ENCODE assay signal across 17 cellular contexts in genomic region chr10:114957122-114957521, GRCh38. TPM values are rescaled to one million over a fixed set of nuclear protein-coding genes. Genes with fewer than 3 reads are reported as not detected.
DNase-seq lines count a peak whose midpoint lies in the region; ATAC-seq, FAIRE-seq and TF ChIP-seq lines count a peak whose summit lies in the region.
"Had no signal": no experiment of that assay in that cellular context is flagged by ENCODE, and none has a peak within 500 bp of the region (broad histone marks: within the 10 kb centered on the region; RNA-seq: fewer than 3 reads in every experiment).

No MANE protein-coding gene starts in this region.

- TF ChIP-seq POLR2A in GM12892 (IDR thresholded peaks at IDR 0.05; ENCODE audit: low read depth, low read length): no peak

- H3K36me3 ChIP-seq in KMS-11 (ENCODE audit: insufficient read depth) (no peaks in the 10 kb centered on the region), astrocyte (ENCODE audit: insufficient read depth, low read length) (peaks cover 7% of the 10 kb centered on the region), muscle layer of colon (ENCODE audit: insufficient read depth, low read length) (no peaks in the 10 kb centered on the region)

- no peak for ATAC-seq in GM21825 (IDR thresholded peaks at IDR 0.05; ENCODE audit: unreplicated experiment)
- ATAC-seq in stimulated activated naive B cell treated with anti-CD40 and anti-IgM and Interleukin-4, amounts not matched to agents 10 μg/mL and 1 μg/mL and 100 μg/mL, for 72 hours (replicated peaks): no peak
- ATAC-seq: HCT116 had no signal

- H3K4me3 ChIP-seq in KMS-11 (IDR thresholded peaks at IDR 0.05; ENCODE audit: insufficient read depth, low read depth, low read length) (no peak overlapping the region), astrocyte (ENCODE audit: insufficient read depth, low read depth, low read length) (no peak overlapping the region), muscle layer of colon (ENCODE audit: low read depth in 1 of 2, low read length in 2 of 2) (no peak overlapping the region)
- H3K4me3 ChIP-seq: SJSA1 had no signal

- intact Hi-C loops in activated T-helper 1 cell treated with anti-CD3 and anti-CD28 coated beads, Interleukin-12 subunit alpha, Interleukin-12 subunit beta, Interleukin-2, Interleukin-4 antibody, amounts not matched to agents 30 ng/mL and 10 ng/mL and 1 ng/mL, durations not matched to agents 14 hours and 24 hours and 36 hours (cut with micrococcal nuclease): no loop called here

- peaks cover 5% of the 10 kb centered on the region for H4K20me1 ChIP-seq in KMS-11 (ENCODE audit: insufficient read depth)
- H4K20me1 ChIP-seq in astrocyte (ENCODE audit: insufficient read depth, low read length): peaks cover 13% of the 10 kb centered on the region

- H3K4me1 ChIP-seq in KMS-11 (ENCODE audit: low read depth, poor library complexity, severe bottlenecking): peaks cover 35% of the 10 kb centered on the region
- no peaks in the 10 kb centered on the region for H3K4me1 ChIP-seq in astrocyte (ENCODE audit: insufficient read depth, low read length)
- peaks cover 48% of the 10 kb centered on the region for H3K4me1 ChIP-seq in muscle layer of colon (ENCODE audit: insufficient read depth, low read length)
- H3K4me1 ChIP-seq: SJSA1 had no signal

- H3K9ac ChIP-seq in KMS-11 (no peak overlapping the region), astrocyte (ENCODE audit: low read length) (no peak overlapping the region), muscle layer of colon (ENCODE audit: low read length) (no peak overlapping the region)

- no peak overlapping the region for H3K4me3 Mint-ChIP-seq in astrocyte (ENCODE audit: unreplicated experiment)
- H3K4me3 Mint-ChIP-seq in activated T-helper 1 cell treated with anti-CD3 and anti-CD28 coated beads, Interleukin-12 subunit alpha, Interleukin-12 subunit beta, Interleukin-2, Interleukin-4 antibody, amounts not matched to agents 30 ng/mL and 10 ng/mL and 1 ng/mL, durations not matched to agents 14 hours and 24 hours and 36 hours: no peak overlapping the region
- H3K4me3 Mint-ChIP-seq in stimulated activated naive B cell treated with anti-CD40 and anti-IgM and Interleukin-4, amounts not matched to agents 10 μg/mL and 1 μg/mL and 100 μg/mL, for 72 hours: no peak overlapping the region

- peak; percentile 62 for FAIRE-seq in GM12892 (lab: Jason Lieb, UNC)
- no peak for FAIRE-seq in astrocyte (lab: Jason Lieb, UNC)

- H3K27me3 ChIP-seq in KMS-11 (ENCODE audit: insufficient read depth, low read depth) (no peaks in the 10 kb centered on the region), astrocyte (ENCODE audit: insufficient read depth, low read length) (no peaks in the 10 kb centered on the region), muscle layer of colon (ENCODE audit: control insufficient read depth in 1 of 2, insufficient read depth in 2 of 2, low read length in 2 of 2) (no peaks in the 10 kb centered on the region)
- H3K27me3 ChIP-seq: SJSA1 had no signal

- TF ChIP-seq CTCF in KMS-11 (conservative IDR thresholded peaks at IDR 0.05; ENCODE audit: low read depth, low read length) (no peak), astrocyte (IDR thresholded peaks at IDR 0.05; ENCODE audit: insufficient read depth, low read depth, low read length) (no peak)

- H3K27ac ChIP-seq in KMS-11 (peak overlapping the region; percentile 4; the same call in 1 of the 2 replicates), astrocyte (ENCODE audit: low read depth, low read length) (no peak overlapping the region), muscle layer of colon (ENCODE audit: low read depth, low read length) (peak overlapping the region; percentile 30)
- H3K27ac ChIP-seq: SJSA1 had no signal

- H3K27ac Mint-ChIP-seq in astrocyte (ENCODE audit: unreplicated experiment): peak overlapping the region; percentile 29
- H3K27ac Mint-ChIP-seq in activated T-helper 1 cell treated with anti-CD3 and anti-CD28 coated beads, Interleukin-12 subunit alpha, Interleukin-12 subunit beta, Interleukin-2, Interleukin-4 antibody, amounts not matched to agents 30 ng/mL and 10 ng/mL and 1 ng/mL, durations not matched to agents 14 hours and 24 hours and 36 hours: no peak overlapping the region
- H3K27ac Mint-ChIP-seq in stimulated activated naive B cell treated with anti-CD40 and anti-IgM and Interleukin-4, amounts not matched to agents 10 μg/mL and 1 μg/mL and 100 μg/mL, for 72 hours: no peak overlapping the region
- H3K27ac Mint-ChIP-seq: CD4-positive, CD25-positive, alpha-beta regulatory T cell had no signal

- no peak for DNase-seq in GM12892 (ENCODE audit: insufficient read length)
- DNase-seq in astrocyte (ENCODE audit: low read depth): no peak
- no peak for DNase-seq in activated T-helper 1 cell treated with anti-CD3 and anti-CD28 coated beads, Interleukin-12 subunit alpha, Interleukin-12 subunit beta, Interleukin-2, Interleukin-4 antibody, amounts not matched to agents 30 ng/mL and 10 ng/mL and 1 ng/mL, durations not matched to agents 14 hours and 24 hours and 36 hours (ENCODE audit: low spot score)
- DNase-seq in stimulated activated naive B cell treated with anti-CD40 and anti-IgM and Interleukin-4, amounts not matched to agents 10 μg/mL and 1 μg/mL and 100 μg/mL, for 72 hours: no peak
- DNase-seq: GF-D8, GOT3, NCI-H1417, NCI-H1694 treated with DMSO at 0.1 percent for 48 hours, NCI-H2081 treated with DMSO at 0.1 percent for 48 hours, NCI-H446 treated with DMSO at 0.1 percent for 48 hours, NCI-H526 treated with DMSO at 0.1 percent for 48 hours had no signal

- no peaks in the 10 kb centered on the region for H3K9me3 Mint-ChIP-seq in astrocyte (ENCODE audit: unreplicated experiment)
- no peaks in the 10 kb centered on the region for H3K9me3 Mint-ChIP-seq in activated T-helper 1 cell treated with anti-CD3 and anti-CD28 coated beads, Interleukin-12 subunit alpha, Interleukin-12 subunit beta, Interleukin-2, Interleukin-4 antibody, amounts not matched to agents 30 ng/mL and 10 ng/mL and 1 ng/mL, durations not matched to agents 14 hours and 24 hours and 36 hours
- H3K9me3 Mint-ChIP-seq in stimulated activated naive B cell treated with anti-CD40 and anti-IgM and Interleukin-4, amounts not matched to agents 10 μg/mL and 1 μg/mL and 100 μg/mL, for 72 hours: no peaks in the 10 kb centered on the region
- H3K9me3 Mint-ChIP-seq: CD4-positive, CD25-positive, alpha-beta regulatory T cell had no signal

- H3K4me2 ChIP-seq in KMS-11: peak overlapping the region; percentile 43
- no peak overlapping the region for H3K4me2 ChIP-seq in astrocyte (ENCODE audit: low read length)

- H3K79me2 ChIP-seq in KMS-11 (ENCODE audit: insufficient read depth, low read depth): peaks cover 17% of the 10 kb centered on the region; the same call in 1 of the 2 replicates
- H3K79me2 ChIP-seq in astrocyte (ENCODE audit: insufficient read depth, low read length): peaks cover 20% of the 10 kb centered on the region

- H3K27me3 Mint-ChIP-seq in astrocyte (ENCODE audit: low read depth, unreplicated experiment): no peaks in the 10 kb centered on the region
- H3K27me3 Mint-ChIP-seq in activated T-helper 1 cell treated with anti-CD3 and anti-CD28 coated beads, Interleukin-12 subunit alpha, Interleukin-12 subunit beta, Interleukin-2, Interleukin-4 antibody, amounts not matched to agents 30 ng/mL and 10 ng/mL and 1 ng/mL, durations not matched to agents 14 hours and 24 hours and 36 hours (ENCODE audit: insufficient read depth): no peaks in the 10 kb centered on the region
- H3K27me3 Mint-ChIP-seq in stimulated activated naive B cell treated with anti-CD40 and anti-IgM and Interleukin-4, amounts not matched to agents 10 μg/mL and 1 μg/mL and 100 μg/mL, for 72 hours: no peaks in the 10 kb centered on the region
- H3K27me3 Mint-ChIP-seq: CD4-positive, CD25-positive, alpha-beta regulatory T cell had no signal

- peaks cover 8% of the 10 kb centered on the region for H3K36me3 Mint-ChIP-seq in astrocyte (ENCODE audit: low read depth, unreplicated experiment)
- H3K36me3 Mint-ChIP-seq in activated T-helper 1 cell treated with anti-CD3 and anti-CD28 coated beads, Interleukin-12 subunit alpha, Interleukin-12 subunit beta, Interleukin-2, Interleukin-4 antibody, amounts not matched to agents 30 ng/mL and 10 ng/mL and 1 ng/mL, durations not matched to agents 14 hours and 24 hours and 36 hours (ENCODE audit: low read depth): peaks cover 20% of the 10 kb centered on the region
- peaks cover 23 to 43% of the 10 kb centered on the region in 2 donors for H3K36me3 Mint-ChIP-seq in stimulated activated naive B cell treated with anti-CD40 and anti-IgM and Interleukin-4, amounts not matched to agents 10 μg/mL and 1 μg/mL and 100 μg/mL, for 72 hours

- H3K4me1 Mint-ChIP-seq in astrocyte (ENCODE audit: low read depth, unreplicated experiment): peaks cover 23% of the 10 kb centered on the region
- peaks cover 21% of the 10 kb centered on the region for H3K4me1 Mint-ChIP-seq in activated T-helper 1 cell treated with anti-CD3 and anti-CD28 coated beads, Interleukin-12 subunit alpha, Interleukin-12 subunit beta, Interleukin-2, Interleukin-4 antibody, amounts not matched to agents 30 ng/mL and 10 ng/mL and 1 ng/mL, durations not matched to agents 14 hours and 24 hours and 36 hours (ENCODE audit: low read depth)
- H3K4me1 Mint-ChIP-seq in stimulated activated naive B cell treated with anti-CD40 and anti-IgM and Interleukin-4, amounts not matched to agents 10 μg/mL and 1 μg/mL and 100 μg/mL, for 72 hours: peaks cover 6 to 21% of the 10 kb centered on the region in 2 donors

- no peak overlapping the region for H2AFZ ChIP-seq in KMS-11 (ENCODE audit: low read depth)
- no peak overlapping the region for H2AFZ ChIP-seq in astrocyte (ENCODE audit: low read depth, low read length)

- H3K9me3 ChIP-seq in astrocyte (ENCODE audit: insufficient read depth, low read depth, low read length): no peaks in the 10 kb centered on the region
- H3K9me3 ChIP-seq in muscle layer of colon (ENCODE audit: low read length): no peaks in the 10 kb centered on the region
- H3K9me3 ChIP-seq: SJSA1 had no signal

RNA-seq across cellular contexts. Expression of gene TRUB1, which starts 19.1 kb away (rescaled TPM):
- 12.8 TPM for polyA plus RNA-seq in GM12892 (2012; ENCODE audit: missing spikeins)
- total RNA-seq in astrocyte: 23.0 and 25.3 TPM in 2 replicates
- total RNA-seq in activated T-helper 1 cell treated with anti-CD3 and anti-CD28 coated beads, Interleukin-12 subunit alpha, Interleukin-12 subunit beta, Interleukin-2, Interleukin-4 antibody, amounts not matched to agents 30 ng/mL and 10 ng/mL and 1 ng/mL, durations not matched to agents 14 hours and 24 hours and 36 hours: 21.6 TPM in 2 replicates
